In the genomic region with DNA sequence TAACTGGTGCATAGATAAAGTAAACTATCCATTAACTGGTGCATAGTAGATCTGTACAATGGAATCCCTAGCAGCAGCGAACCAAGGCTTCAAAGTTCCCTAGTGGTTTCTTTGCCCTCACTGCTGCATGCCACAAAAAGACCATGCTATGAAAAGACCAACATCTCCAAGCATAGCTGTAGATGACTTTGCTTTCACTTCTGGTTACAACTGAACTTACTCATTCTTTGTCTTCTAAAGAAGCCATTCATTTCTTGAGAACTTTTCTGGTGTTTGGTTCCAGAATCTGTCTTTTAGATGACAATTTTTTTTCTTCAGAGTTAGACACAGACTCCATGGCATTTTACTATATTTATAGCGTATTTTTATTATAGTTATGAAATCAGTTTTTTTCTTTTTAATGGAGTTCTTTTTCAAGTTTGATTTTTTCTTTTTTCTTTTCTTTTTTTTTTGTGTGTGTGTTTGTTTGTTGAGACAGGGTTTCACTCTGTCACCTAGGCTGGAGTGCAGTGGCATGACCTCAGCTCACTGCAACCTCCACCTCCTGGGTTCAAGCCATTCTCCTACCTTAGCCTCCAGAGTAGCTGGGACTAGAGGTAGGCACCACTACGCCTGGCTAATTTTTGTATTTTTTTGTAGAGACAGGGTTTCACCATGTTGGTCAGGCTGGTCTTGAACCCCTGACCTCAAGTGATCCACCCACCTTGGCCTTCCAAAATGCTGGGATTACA, we compare ENCODE assay signal across 9 cellular contexts.
DNase-seq lines count a peak whose midpoint lies in the region; ATAC-seq, FAIRE-seq and TF ChIP-seq lines count a peak whose summit lies in the region.
"Had no signal": no experiment of that assay in that cellular context is flagged by ENCODE, and none has a peak within 500 bp of the region (broad histone marks: within the 10 kb centered on the region; RNA-seq: fewer than 3 reads in every experiment).

No MANE protein-coding gene starts in this region.

- H3K9me3 ChIP-seq in Karpas-422 (ENCODE audit: low read length) = no peaks in the 10 kb centered on the region
- H3K9me3 ChIP-seq in trophoblast cell (ENCODE audit: insufficient read depth, low read depth, low read length) = no peaks in the 10 kb centered on the region
- peaks cover 0 to 6% (median 0%) of the 10 kb centered on the region in 3 donors for H3K9me3 ChIP-seq in adrenal gland (replicated peaks in 1 of 3)

- ATAC-seq in GM21717 (IDR thresholded peaks at IDR 0.05; ENCODE audit: unreplicated experiment) = peak; percentile 85

- H2BK12ac ChIP-seq in trophoblast cell (ENCODE audit: low read length) = no peak overlapping the region

- H3K4me3 ChIP-seq in Karpas-422 (ENCODE audit: low read length) = 0 out of 2 replicates have a peak overlapping the region, but pooled peaks have one; percentile 5
- H3K4me3 ChIP-seq in trophoblast cell (ENCODE audit: low read depth, low read length) = no peak overlapping the region
- H3K4me3 ChIP-seq in adrenal gland = no peak overlapping the region
- no peak overlapping the region for H3K4me3 ChIP-seq in foreskin fibroblast (ENCODE audit: low read depth in 1 of 2, low read length in 2 of 2)

- DNase-seq in GM18507 (ENCODE audit: extremely low spot score, insufficient read length, low read depth) = no peak
- DNase-seq in Karpas-422 = peak; percentile 83
- peak; percentile 11 for DNase-seq in globus pallidus (ENCODE audit: low spot score)
- no peak for DNase-seq in trophoblast cell
- no peak for DNase-seq in adrenal gland
- no peak for DNase-seq in foreskin fibroblast
- DNase-seq in DMS53 treated with DMSO at 0.1 percent for 48 hours (lab: John Stamatoyannopoulos, UW; ENCODE audit: unreplicated experiment) = no peak

- no peaks in the 10 kb centered on the region for H3K36me3 ChIP-seq in Karpas-422 (ENCODE audit: insufficient read depth, low read length)
- no peaks in the 10 kb centered on the region for H3K36me3 ChIP-seq in trophoblast cell (ENCODE audit: control insufficient read depth in 1 of 2, insufficient read depth in 2 of 2, low read length in 2 of 2)
- no peaks in the 10 kb centered on the region for H3K36me3 ChIP-seq in adrenal gland (replicated peaks in 1 of 2)

- no peak overlapping the region for H3K23ac ChIP-seq in trophoblast cell (ENCODE audit: low read length)

- peak overlapping the region; percentile 43 for H3K4me2 ChIP-seq in Karpas-422 (ENCODE audit: low read depth, low read length, poor library complexity, severe bottlenecking)
- H3K4me2 ChIP-seq in trophoblast cell (ENCODE audit: low read length) = no peak overlapping the region

- H2AK5ac ChIP-seq in trophoblast cell (ENCODE audit: low read length) = no peak overlapping the region

- no peak overlapping the region for H3K18ac ChIP-seq in trophoblast cell (ENCODE audit: low read length)

- no peak overlapping the region for H4K8ac ChIP-seq in trophoblast cell (ENCODE audit: low read depth, low read length)

- no peak overlapping the region; the same call in 1 of the 2 replicates for H3K9ac ChIP-seq in Karpas-422 (ENCODE audit: low read length)
- no peak overlapping the region for H3K9ac ChIP-seq in trophoblast cell (ENCODE audit: low read length)

- H3K79me1 ChIP-seq in trophoblast cell (ENCODE audit: low read length) = no peaks in the 10 kb centered on the region

- no peak overlapping the region for H3K14ac ChIP-seq in trophoblast cell (ENCODE audit: low read length)

- WGBS in trophoblast cell (ENCODE audit: extremely low coverage, insufficient coverage, insufficient read length) = no CpG with 5 or more reads among the region's 3 CpGs
- 66 to 90% (median 78%) methylated on average over 3 of the region's 3 CpGs for WGBS in adrenal gland, 4 donors

- H4K91ac ChIP-seq in trophoblast cell (ENCODE audit: low read depth, low read length) = no peak overlapping the region

- no peak overlapping the region for H2BK120ac ChIP-seq in trophoblast cell (ENCODE audit: insufficient read depth, low read length, poor library complexity)

- H4K20me1 ChIP-seq in Karpas-422 (ENCODE audit: insufficient read depth, low read depth, low read length) = no peaks in the 10 kb centered on the region

- peak overlapping the region; percentile 71 for H3K27ac ChIP-seq in Karpas-422 (ENCODE audit: low read length)
- no peak overlapping the region for H3K27ac ChIP-seq in trophoblast cell (ENCODE audit: low read depth, low read length)
- no peak overlapping the region for H3K27ac ChIP-seq in adrenal gland

- FAIRE-seq in GM18507 (lab: Jason Lieb, UNC) = peak; percentile 97
- FAIRE-seq: H1 had no signal

- peaks cover 22% of the 10 kb centered on the region for H3K4me1 ChIP-seq in Karpas-422 (ENCODE audit: low read length)
- no peaks in the 10 kb centered on the region for H3K4me1 ChIP-seq in trophoblast cell (ENCODE audit: control insufficient read depth in 1 of 2, insufficient read depth in 2 of 2, low read length in 2 of 2)
- H3K4me1 ChIP-seq in adrenal gland (replicated peaks in 1 of 2) = no peaks in the 10 kb centered on the region

- no peak for TF ChIP-seq POLR2A in adrenal gland (IDR thresholded peaks at IDR 0.05)

- no peak for TF ChIP-seq CTCF in adrenal gland (IDR thresholded peaks at IDR 0.05)
- no peak for TF ChIP-seq CTCF in foreskin fibroblast (IDR thresholded peaks at IDR 0.05; ENCODE audit: low read depth, low read length)

- H3K79me2 ChIP-seq in Karpas-422 (ENCODE audit: low read length) (no peaks in the 10 kb centered on the region), trophoblast cell (ENCODE audit: control insufficient read depth, insufficient read depth, low read length, poor library complexity) (no peaks in the 10 kb centered on the region)

- H4K12ac ChIP-seq in trophoblast cell (ENCODE audit: low read depth, low read length) = no peak overlapping the region

- no peaks in the 10 kb centered on the region for H3K9me2 ChIP-seq in Karpas-422 (replicated peaks; ENCODE audit: insufficient read depth, low read length)

- H2BK5ac ChIP-seq in trophoblast cell (ENCODE audit: low read depth, low read length, poor library complexity) = no peak overlapping the region

- H3K27me3 ChIP-seq in Karpas-422 (ENCODE audit: low read length) (no peaks in the 10 kb centered on the region), trophoblast cell (ENCODE audit: insufficient read depth, low read length) (no peaks in the 10 kb centered on the region), adrenal gland (no peaks in the 10 kb centered on the region)

- intact Hi-C loops in adrenal gland (cut with DNase I) = no loop called here

- H2AFZ ChIP-seq in Karpas-422 (ENCODE audit: low read length) (peak overlapping the region; percentile 71; the same call in 1 of the 2 replicates), trophoblast cell (ENCODE audit: insufficient read depth, low read length, poor library complexity) (no peak overlapping the region)

- H3K4ac ChIP-seq in trophoblast cell (ENCODE audit: low read depth, low read length) = no peak overlapping the region

Comparison
In these comparisons a context has a peak if more than half of its experiments do, and no peak if none do; other contexts are left out.
1. DNase-seq: peak in Karpas-422 (single experiment) and globus pallidus (single experiment); none in GM18507 (single experiment), trophoblast cell (0 of 2), adrenal gland (0 of 7), foreskin fibroblast (0 of 2) and DMS53 treated with DMSO at 0.1 percent for 48 hours (single experiment).